ENCODE assay signal across 10 cellular contexts in genomic region chr11:35182317-35182939, GRCh38. TPM values are rescaled to one million over a fixed set of nuclear protein-coding genes. Genes with fewer than 3 reads are reported as not detected.
A peak's percentile ranks its signal among the peaks of the same experiment; 100 is the strongest.
DNase-seq lines count a peak whose midpoint lies in the region; ATAC-seq, FAIRE-seq and TF ChIP-seq lines count a peak whose summit lies in the region.
"Had no signal": no experiment of that assay in that cellular context is flagged by ENCODE, and none has a peak within 500 bp of the region (broad histone marks: within the 10 kb centered on the region; RNA-seq: fewer than 3 reads in every experiment).

No MANE protein-coding gene starts in this region.

- H3K4me2 ChIP-seq in keratinocyte (ENCODE audit: control insufficient read depth, extremely low read depth, insufficient read depth, low read depth, low read length) (no peak overlapping the region), smooth muscle cell (no peak overlapping the region)

- DNase-seq in keratinocyte (ENCODE audit: low read depth, low spot score) (no peak), posterior vena cava (ENCODE audit: low spot score) (no peak), KBM-7 (no peak), smooth muscle cell (lab: John Stamatoyannopoulos, UW; ENCODE audit: unreplicated experiment) (no peak), SJCRH30 (no peak)
- DNase-seq: NCI-H2227 treated with DMSO at 0.1 percent for 48 hours, right cardiac atrium had no signal

- H4K20me1 ChIP-seq in keratinocyte (ENCODE audit: control insufficient read depth, extremely low read depth, insufficient read depth, low read length): peaks cover 14% of the 10 kb centered on the region
- no peaks in the 10 kb centered on the region for H4K20me1 ChIP-seq in smooth muscle cell (ENCODE audit: low read depth)

- H3K36me3 ChIP-seq in keratinocyte (ENCODE audit: control insufficient read depth in 2 of 2, extremely low read depth in 1 of 2, insufficient read depth in 2 of 2, low read length in 2 of 2) (peaks cover 38 to 68% of the 10 kb centered on the region in 2 experiments), smooth muscle cell (ENCODE audit: low read depth) (peaks cover 7% of the 10 kb centered on the region), SJCRH30 (no peaks in the 10 kb centered on the region)

- peak overlapping the region; percentile 20 for H3K27ac ChIP-seq in keratinocyte (ENCODE audit: control insufficient read depth, insufficient read depth, low read length)
- no peak overlapping the region for H3K27ac ChIP-seq in smooth muscle cell (ENCODE audit: low read depth)
- no peak overlapping the region for H3K27ac ChIP-seq in SJCRH30

- H3K9ac ChIP-seq in keratinocyte (ENCODE audit: control insufficient read depth, extremely low read depth, insufficient read depth, low read length) (no peak overlapping the region), smooth muscle cell (ENCODE audit: low read depth) (no peak overlapping the region)

- H3K27me3 ChIP-seq in keratinocyte (ENCODE audit: control insufficient read depth, extremely low read depth, insufficient read depth, low read length) (no peaks in the 10 kb centered on the region), smooth muscle cell (ENCODE audit: low read depth) (no peaks in the 10 kb centered on the region), SJCRH30 (no peaks in the 10 kb centered on the region)

- TF ChIP-seq CTCF in keratinocyte (optimal IDR thresholded peaks at IDR 0.05 in 1 of 3, IDR thresholded peaks at IDR 0.05 in 1 of 3, conservative IDR thresholded peaks at IDR 0.05 in 1 of 3; ENCODE audit: extremely low read depth in 1 of 3, insufficient read depth in 2 of 3, low read length in 3 of 3) (no peak), smooth muscle cell (IDR thresholded peaks at IDR 0.05; ENCODE audit: borderline replicate concordance, insufficient read depth, poor library complexity, severe bottlenecking) (no peak)

- in situ Hi-C loops in KBM-7 (cut with MboI; ENCODE audit: low pct_unique_long_range_greater_than_20kb, low sequenced_read_pairs): no loop called here

- H3K4me3 ChIP-seq in keratinocyte (ENCODE audit: control insufficient read depth in 2 of 3, extremely low read depth in 1 of 3, insufficient read depth in 2 of 3, low read depth in 1 of 3, low read length in 3 of 3) (no peak overlapping the region), smooth muscle cell (no peak overlapping the region), SJCRH30 (no peak overlapping the region)

- H2AFZ ChIP-seq in keratinocyte (ENCODE audit: control insufficient read depth, low read length): no peak overlapping the region
- H2AFZ ChIP-seq in smooth muscle cell (ENCODE audit: low read depth): no peak overlapping the region

- WGBS in smooth muscle cell (ENCODE audit: low lambda C conversion rate): 95% methylated on average over 6 of the region's 6 CpGs

- H3K4me1 ChIP-seq in keratinocyte (ENCODE audit: control insufficient read depth, extremely low read depth, insufficient read depth, low read length) (peaks cover 23% of the 10 kb centered on the region), smooth muscle cell (ENCODE audit: low read depth) (no peaks in the 10 kb centered on the region), SJCRH30 (no peaks in the 10 kb centered on the region)

- H3K9me3 ChIP-seq in keratinocyte (ENCODE audit: control insufficient read depth, low read depth, low read length): no peaks in the 10 kb centered on the region
- H3K9me3 ChIP-seq in smooth muscle cell (replicated peaks; ENCODE audit: low read depth): no peaks in the 10 kb centered on the region
- H3K9me3 ChIP-seq in SJCRH30 (replicated peaks): no peaks in the 10 kb centered on the region

- peaks cover 85% of the 10 kb centered on the region for H3K79me2 ChIP-seq in keratinocyte (ENCODE audit: control insufficient read depth, insufficient read depth, low read length)
- H3K79me2 ChIP-seq in smooth muscle cell (ENCODE audit: low read depth): no peaks in the 10 kb centered on the region

- intact Hi-C loops in posterior vena cava (cut with DNase I): no loop called here

- FAIRE-seq in keratinocyte (lab: Jason Lieb, UNC): no peak

- ATAC-seq in GM18511 (IDR thresholded peaks at IDR 0.05; ENCODE audit: unreplicated experiment) (peak; percentile 81), GM21515 (IDR thresholded peaks at IDR 0.05; ENCODE audit: unreplicated experiment) (peak; percentile 73), HG03432 (IDR thresholded peaks at IDR 0.05; ENCODE audit: unreplicated experiment) (peak; percentile 85)
- ATAC-seq: right cardiac atrium had no signal

- H3K9me1 ChIP-seq in keratinocyte (ENCODE audit: control insufficient read depth, extremely low read depth, insufficient read depth, low read length): no peaks in the 10 kb centered on the region

- dilution Hi-C loops in keratinocyte (cut with MboI; ENCODE audit: extremely low pct_ligation_motif_present, low sequenced_read_pairs): no loop called here

- peaks cover 4% of the 10 kb centered on the region for H3F3A ChIP-seq in smooth muscle cell (ENCODE audit: low read depth)

RNA-seq across cellular contexts. Expression of gene CD44, which starts 43.5 kb away (rescaled TPM):
- polyA plus RNA-seq in keratinocyte: 1,621 to 2,271 TPM (median 2,038 TPM) in 3 replicates
- 1,899 TPM for polyA plus RNA-seq in keratinocyte (2011; ENCODE audit: low read depth)
- 704 and 1,157 TPM in 2 replicates for polyA plus RNA-seq in keratinocyte (2011; cell fraction: cytosol; rRNA removed)
- polyA plus RNA-seq in keratinocyte (2011; cell fraction: nucleus; rRNA removed): 3,164 and 3,631 TPM in 2 replicates
- polyA plus RNA-seq in keratinocyte (2012; ENCODE audit: low replicate concordance): 637 and 1,345 TPM in 2 replicates
- polyA minus RNA-seq in keratinocyte: 1,693 to 2,971 TPM (median 2,836 TPM) in 3 replicates
- 1,343 TPM for polyA minus RNA-seq in keratinocyte (2011; cell fraction: cytosol; rRNA and poly(A)+ RNA removed)
- 2,671 and 5,354 TPM in 2 replicates for polyA minus RNA-seq in keratinocyte (2011; cell fraction: nucleus; rRNA and poly(A)+ RNA removed)
- 100 to 1,000 TPM; 219 to 562 TPM for total RNA-seq in posterior vena cava
- total RNA-seq in smooth muscle cell: 143 and 248 TPM in 2 replicates
- 116 and 174 TPM in 2 replicates for polyA plus RNA-seq in smooth muscle cell
- total RNA-seq in SJCRH30 (2014; rRNA removed; shearing (Covaris generic)): 0.04 and 0.05 TPM in 2 replicates

Comparison
In these comparisons a context has a peak if more than half of its experiments do, and no peak if none do; other contexts are left out.
1. RNA of gene CD44, which starts 43.5 kb away (total RNA-seq): 219 to 562 TPM in posterior vena cava and 143 to 248 TPM in smooth muscle cell; 0.04 to 0.05 TPM in SJCRH30; every median in the first group is over 100 times any median in the second.
2. Peak in every context shown above with its lines, with median percentiles within 50 percentile points of each other: ATAC-seq.